ENCODE assay signal across 7 cellular contexts in genomic region chr3:123067689-123068226, GRCh38. TPM values are rescaled to one million over a fixed set of nuclear protein-coding genes. Genes with fewer than 3 reads are reported as not detected.
DNase-seq lines count a peak whose midpoint lies in the region; ATAC-seq, FAIRE-seq and TF ChIP-seq lines count a peak whose summit lies in the region.

No MANE protein-coding gene starts in this region.

- H3K27ac ChIP-seq in SK-N-MC (0 out of 2 replicates have a peak overlapping the region, but pooled peaks have one; percentile 2), pancreas (peak overlapping the region; percentile 65 to 85 (median 82))

- intact Hi-C loops in pancreas (cut with DNase I): no loop called here

- WGBS in pancreas, 2 donors: 2 to 3% methylated on average over 18 of the region's 18 CpGs

- DNase-seq in SK-N-MC (ENCODE audit: low read depth, low spot score) (no peak), pancreas (no peak), SW 1271 (lab: John Stamatoyannopoulos, UW) (no peak), cerebellum (ENCODE audit: low spot score) (no peak)

- ATAC-seq in GM18499 (IDR thresholded peaks at IDR 0.05; ENCODE audit: insufficient read depth, unreplicated experiment): peak; percentile 33
- ATAC-seq in HG02623 (IDR thresholded peaks at IDR 0.05; ENCODE audit: unreplicated experiment): peak; percentile 18
- peak; percentile 15 for ATAC-seq in esophagus mucosa
- peak; percentile 4 to 14 (median 8) for ATAC-seq in pancreas

- no peak for TF ChIP-seq CTCF in pancreas (IDR thresholded peaks at IDR 0.05)

- no peaks in the 10 kb centered on the region for H3K27me3 ChIP-seq in pancreas

- peak overlapping the region; percentile 96 for H3K4me3 ChIP-seq in SK-N-MC
- peak overlapping the region; percentile 61 to 95 (median 94) for H3K4me3 ChIP-seq in pancreas

- no peaks in the 10 kb centered on the region for H3K9me3 ChIP-seq in SK-N-MC (ENCODE audit: low read depth, low read length)
- H3K9me3 ChIP-seq in pancreas: no peaks in the 10 kb centered on the region

- no peaks in the 10 kb centered on the region for H3K36me3 ChIP-seq in SK-N-MC (ENCODE audit: insufficient read depth, low read length)
- H3K36me3 ChIP-seq in pancreas: no peaks in the 10 kb centered on the region

- H3K9ac ChIP-seq in SK-N-MC (ENCODE audit: insufficient read length): peak overlapping the region; percentile 87

- H3K4me1 ChIP-seq in pancreas: peaks cover 23 to 29% (median 25%) of the 10 kb centered on the region in 3 donors

- no peak for FAIRE-seq in pancreas (lab: Jason Lieb, UNC)

RNA-seq across cellular contexts. Expression of gene PDIA5, which starts 0.9 kb away (rescaled TPM):
- total RNA-seq in esophagus mucosa (6.7 TPM), pancreas (10 to 100 TPM; 19.8 to 29.3 (median 26.2) TPM), cerebellum (8.9 TPM)
- polyA plus RNA-seq in pancreas: 10 to 100 TPM; 22.2 to 26.9 TPM

RNA-seq across cellular contexts. Expression of gene SEMA5B, which starts 40.2 kb away (rescaled TPM):
- total RNA-seq in esophagus mucosa (not detected), pancreas (1 to 10 TPM in 2 of 6 donors, under 1 TPM in 4; 0.52 to 2.7 (median 0.84) TPM), cerebellum (24.8 TPM)
- 10 to 100 TPM in 1 of 2 donors, 1 to 10 TPM in 1; 3.5 to 11.0 TPM for polyA plus RNA-seq in pancreas
